30 cellular contexts compared by ENCODE assay signal in genomic region chr1:201596101-201596868, GRCh38.
"Had no signal": no experiment of that assay in that cellular context is flagged by ENCODE, and none has a peak within 500 bp of the region (broad histone marks: within the 10 kb centered on the region; RNA-seq: fewer than 3 reads in every experiment).

No MANE protein-coding gene starts in this region.

- H3K9me3 ChIP-seq: left lung, lower lobe of right lung, pancreas, prostate gland, stomach, testis, thyroid gland, transverse colon, upper lobe of left lung had no signal

- H3K4me3 ChIP-seq: left lung, lower lobe of right lung, pancreas, prostate gland, stomach, testis, thyroid gland, transverse colon, upper lobe of left lung had no signal

- H3K4me1 ChIP-seq: prostate gland had no signal

- H3K27ac ChIP-seq: prostate gland, testis had no signal

- ATAC-seq: left colon; left lung; lower lobe of right lung; naive thymus-derived CD8-positive, alpha-beta T cell; pancreas; right cardiac atrium; sciatic nerve; stimulated activated memory B cell treated with anti-CD40 and anti-IgM and Interleukin-4, amounts not matched to agents 10 μg/mL and 1 μg/mL and 100 μg/mL, for 72 hours; stimulated activated naive CD8-positive, alpha-beta T cell treated with anti-CD3 and anti-CD28 coated beads, Interleukin-15, Interleukin-2, amounts not matched to agents 100 U/mL and 50 U/mL, for 24 hours had no signal

- H3K36me3 ChIP-seq: left lung, lower lobe of right lung, pancreas, prostate gland, stomach, thyroid gland, transverse colon had no signal

- FAIRE-seq: islet of Langerhans, kidney, pancreas, small intestine, urothelium cell line had no signal

- DNase-seq: hypothalamus; immature natural killer cell; kidney; left colon; left lung; lower lobe of right lung; mammary epithelial cell; mesenchymal stem cell; naive thymus-derived CD8-positive, alpha-beta T cell; nucleus accumbens; pancreas; posterior cingulate gyrus; retina; right cardiac atrium; small intestine; stimulated activated CD4-positive, alpha-beta T cell treated with anti-CD3 and anti-CD28 coated beads, Interleukin-1b, Interleukin-23, amount 100 ng/mL, for 48 hours; stimulated activated CD4-positive, alpha-beta T cell treated with anti-CD3 and anti-CD28 coated beads, Interleukin-2, amount 100 ng/mL, for 48 hours; stimulated activated CD4-positive, alpha-beta T cell treated with anti-CD3 and anti-CD28 coated beads, Interleukin-4, amount 100 ng/mL, for 4 hours; stimulated activated CD8-positive, alpha-beta memory T cell treated with anti-CD3 and anti-CD28 coated beads, Interleukin-4, amount 100 ng/mL, for 48 hours; stimulated activated naive CD8-positive, alpha-beta T cell treated with anti-CD3 and anti-CD28 coated beads, Interleukin-15, Interleukin-2, amounts not matched to agents 100 U/mL and 50 U/mL, for 24 hours; stomach; testis; thyroid gland; transverse colon; upper lobe of left lung had no signal

- H3K27me3 ChIP-seq: left lung, pancreas, stomach, testis, thyroid gland, transverse colon, upper lobe of left lung had no signal
